27 cellular contexts compared by ENCODE assay signal in genomic region chr19:10882108-10882457, GRCh38. TPM values are rescaled to one million over a fixed set of nuclear protein-coding genes. Genes with fewer than 3 reads are reported as not detected.
A peak's percentile ranks its signal among the peaks of the same experiment; 100 is the strongest.
DNase-seq lines count a peak whose midpoint lies in the region; ATAC-seq and TF ChIP-seq lines count a peak whose summit lies in the region.
"Had no signal": no experiment of that assay in that cellular context is flagged by ENCODE, and none has a peak within 500 bp of the region (broad histone marks: within the 10 kb centered on the region; RNA-seq: fewer than 3 reads in every experiment).

No MANE protein-coding gene starts in this region.

- H3K9me3 ChIP-seq in IMR-90 (ENCODE audit: control insufficient read depth, insufficient read depth, low read length) (no peaks in the 10 kb centered on the region), mesenchymal stem cell (ENCODE audit: control insufficient read depth, low read length) (no peaks in the 10 kb centered on the region), skeletal muscle tissue (ENCODE audit: control insufficient read depth in 3 of 3, low read length in 3 of 3) (no peaks in the 10 kb centered on the region), T-helper 17 cell (ENCODE audit: control insufficient read depth, low read length, poor library complexity, severe bottlenecking) (no peaks in the 10 kb centered on the region), HAP-1 (no peaks in the 10 kb centered on the region), transverse colon (no peaks in the 10 kb centered on the region)
- H3K9me3 ChIP-seq: upper lobe of left lung had no signal

- H2AFZ ChIP-seq in IMR-90 (replicated peaks; ENCODE audit: low read length, poor library complexity) (no peak overlapping the region), mesenchymal stem cell (ENCODE audit: low read depth, low read length) (no peak overlapping the region)

- peak overlapping the region; percentile 43 to 60 for H2BK12ac ChIP-seq in mesenchymal stem cell (ENCODE audit: low read length in 2 of 2)

- H4K5ac ChIP-seq in IMR-90 (ENCODE audit: low read depth, low read length), result no peak overlapping the region

- H3K23ac ChIP-seq in IMR-90 (ENCODE audit: low read depth, low read length), result no peak overlapping the region
- peak overlapping the region in 1 of 2 experiments; percentile 57 for H3K23ac ChIP-seq in mesenchymal stem cell (ENCODE audit: low read length in 2 of 2)

- no peaks in the 10 kb centered on the region for H3K36me3 Mint-ChIP-seq in T-helper 17 cell (ENCODE audit: low read depth)
- H3K36me3 Mint-ChIP-seq: CD4-positive, alpha-beta memory T cell; natural killer cell had no signal

- H3K14ac ChIP-seq in IMR-90 (replicated peaks; ENCODE audit: low read depth, low read length), result no peak overlapping the region
- H3K14ac ChIP-seq in mesenchymal stem cell (ENCODE audit: low read length in 2 of 2), result no peak overlapping the region

- no peak overlapping the region for H3K4me3 Mint-ChIP-seq in T-helper 17 cell
- H3K4me3 Mint-ChIP-seq: activated T-helper 17 cell treated with anti-CD3 and anti-CD28 coated beads, Interleukin-2, amount 50 U/mL, for 72 hours; CD4-positive, alpha-beta memory T cell; natural killer cell had no signal

- no peak overlapping the region for H2BK120ac ChIP-seq in IMR-90 (ENCODE audit: low read depth, low read length)
- H2BK120ac ChIP-seq in mesenchymal stem cell (ENCODE audit: low read depth, low read length), result no peak overlapping the region

- peaks cover 11% of the 10 kb centered on the region for H3K4me1 Mint-ChIP-seq in T-helper 17 cell

- 57% methylated on average over 3 of the region's 9 CpGs; no CpG with 5 or more reads in 1 of the 2 experiments for WGBS in IMR-90 (ENCODE audit: extremely low coverage in 2 of 2, insufficient read length in 1 of 2), 2 experiments
- 78% methylated on average over 9 of the region's 9 CpGs for WGBS in mesenchymal stem cell
- 90% methylated on average over 9 of the region's 9 CpGs; no CpG with 5 or more reads in 1 of the 2 donors for WGBS in transverse colon (ENCODE audit: low coverage in 1 of 2), 2 donors

- H3K56ac ChIP-seq in IMR-90 (ENCODE audit: extremely low read depth, insufficient read depth, low read length), result no peak overlapping the region

- ATAC-seq in IMR-90 (ENCODE audit: low read depth), result no peak
- ATAC-seq in Right ventricle myocardium inferior, result peak; percentile 79
- no peak for ATAC-seq in T-helper 17 cell
- ATAC-seq: activated naive CD4-positive, alpha-beta T cell treated with anti-CD3 and anti-CD28 coated beads, Interleukin-2, amount 50 U/mL, for 72 hours; activated T-helper 17 cell treated with anti-CD3 and anti-CD28 coated beads, Interleukin-2, amount 50 U/mL, for 72 hours; natural killer cell had no signal

- dilution Hi-C loops in IMR-90 (cut with HindIII; ENCODE audit: low sequenced_read_pairs, unreplicated experiment), result no loop called here

- no peak overlapping the region for H3K4me2 ChIP-seq in IMR-90 (ENCODE audit: low read depth, low read length)
- H3K4me2 ChIP-seq in mesenchymal stem cell (ENCODE audit: low read length, poor library complexity, severe bottlenecking), result no peak overlapping the region

- no peak overlapping the region for H2BK20ac ChIP-seq in IMR-90 (ENCODE audit: low read depth, low read length)

- H2BK5ac ChIP-seq in IMR-90 (ENCODE audit: low read depth, low read length, poor library complexity, severe bottlenecking) (no peak overlapping the region), mesenchymal stem cell (ENCODE audit: low read depth, low read length, poor library complexity, severe bottlenecking) (no peak overlapping the region)

- H3K4me3 ChIP-seq in IMR-90 (ENCODE audit: insufficient read depth, low read depth, low read length) (no peak overlapping the region), mesenchymal stem cell (ENCODE audit: insufficient read depth in 1 of 2, low read depth in 1 of 2, low read length in 2 of 2) (no peak overlapping the region), skeletal muscle tissue (ENCODE audit: low read length in 3 of 3) (peak overlapping the region; percentile 10 to 52 (median 24)), HAP-1 (no peak overlapping the region), transverse colon (no peak overlapping the region)
- H3K4me3 ChIP-seq: upper lobe of left lung had no signal

- peaks cover 70% of the 10 kb centered on the region for H4K20me1 ChIP-seq in IMR-90 (ENCODE audit: insufficient read depth, low read length)

- no peak overlapping the region for H3K4ac ChIP-seq in IMR-90 (ENCODE audit: low read depth, low read length)
- no peak overlapping the region for H3K4ac ChIP-seq in mesenchymal stem cell (ENCODE audit: low read depth in 1 of 2, low read length in 2 of 2)

- H3K27me3 Mint-ChIP-seq in T-helper 17 cell, result no peaks in the 10 kb centered on the region
- H3K27me3 Mint-ChIP-seq: activated T-helper 17 cell treated with anti-CD3 and anti-CD28 coated beads, Interleukin-2, amount 50 U/mL, for 72 hours; CD4-positive, alpha-beta memory T cell had no signal

- TF ChIP-seq RAD21 in IMR-90 (IDR thresholded peaks at IDR 0.05; ENCODE audit: low read length), result no peak

- intact Hi-C loops in IMR-90 (cut with micrococcal nuclease) (no loop called here), Right ventricle myocardium inferior (cut with DNase I) (no loop called here), transverse colon (cut with DNase I; ENCODE audit: low total_unique reads) (no loop called here)

- H4K8ac ChIP-seq in IMR-90 (ENCODE audit: low read depth in 2 of 2, low read length in 2 of 2), result no peak overlapping the region
- H4K8ac ChIP-seq in mesenchymal stem cell (ENCODE audit: low read length), result peak overlapping the region; percentile 32

- POLR2A ChIA-PET in IMR-90 (lab: Charles Lee; ENCODE audit: unreplicated experiment), result no interaction called here

- H3K9ac ChIP-seq in IMR-90 (ENCODE audit: low read depth, low read length), result no peak overlapping the region
- H3K9ac ChIP-seq in mesenchymal stem cell (ENCODE audit: low read length), result no peak overlapping the region
- peak overlapping the region; percentile 65 to 79 (median 76) for H3K9ac ChIP-seq in skeletal muscle tissue (ENCODE audit: low read depth in 1 of 3, low read length in 3 of 3)

- peaks cover 32% of the 10 kb centered on the region for H3K9me1 ChIP-seq in IMR-90 (ENCODE audit: insufficient read depth, low read length)

- no peak overlapping the region for H3K18ac ChIP-seq in IMR-90 (ENCODE audit: low read depth, low read length)
- peak overlapping the region in 1 of 2 experiments; percentile 46 for H3K18ac ChIP-seq in mesenchymal stem cell (ENCODE audit: low read depth in 1 of 2, low read length in 2 of 2)

- peaks cover 12% of the 10 kb centered on the region for H3K4me1 ChIP-seq in IMR-90 (ENCODE audit: control insufficient read depth, insufficient read depth, low read length)
- H3K4me1 ChIP-seq in mesenchymal stem cell (ENCODE audit: control insufficient read depth, insufficient read depth, low read depth, low read length), result peaks cover 34% of the 10 kb centered on the region
- peaks cover 75 to 81% (median 77%) of the 10 kb centered on the region in 3 donors for H3K4me1 ChIP-seq in skeletal muscle tissue (ENCODE audit: control insufficient read depth in 3 of 3, insufficient read depth in 3 of 3, low read length in 3 of 3)
- peaks cover 7% of the 10 kb centered on the region for H3K4me1 ChIP-seq in HAP-1
- peaks cover 3 to 55% (median 32%) of the 10 kb centered on the region in 4 donors for H3K4me1 ChIP-seq in transverse colon

- no TSS peak for BruUV-seq in IMR-90 (replicated peaks; lab: Mats Ljungman, UMichigan)

- H3K27me3 ChIP-seq in IMR-90 (ENCODE audit: control insufficient read depth, insufficient read depth, low read length), result no peaks in the 10 kb centered on the region
- no peaks in the 10 kb centered on the region for H3K27me3 ChIP-seq in mesenchymal stem cell (ENCODE audit: control insufficient read depth in 1 of 2, insufficient read depth in 1 of 2, low read length in 2 of 2)
- H3K27me3 ChIP-seq in skeletal muscle tissue (ENCODE audit: control insufficient read depth in 3 of 3, insufficient read depth in 3 of 3, low read length in 3 of 3), result no peaks in the 10 kb centered on the region
- H3K27me3 ChIP-seq in HAP-1 (ENCODE audit: low read depth), result no peaks in the 10 kb centered on the region
- H3K27me3 ChIP-seq in transverse colon, result no peaks in the 10 kb centered on the region
- H3K27me3 ChIP-seq: upper lobe of left lung had no signal

- no peak for DNase-seq in IMR-90
- no peak for DNase-seq in Right ventricle myocardium inferior (ENCODE audit: missing footprints)
- DNase-seq in mesenchymal stem cell, result no peak
- DNase-seq in T-helper 17 cell, result no peak
- no peak for DNase-seq in HAP-1 (ENCODE audit: low spot score in 2 of 2)
- no peak for DNase-seq in transverse colon
- DNase-seq in activated T-cell treated with anti-CD3 and anti-CD28 coated beads for 4 hours, result no peak
- DNase-seq: activated CD4-positive, alpha-beta T cell treated with anti-CD3 and anti-CD28 coated beads, Interleukin-2, amount 50 U/mL, for 4 hours; activated CD4-positive, CD25-positive, alpha-beta regulatory T cell; anterior cingulate cortex; caudate nucleus; CD4-positive, alpha-beta memory T cell; dermis blood vessel endothelial cell; head of caudate nucleus; midbrain; natural killer cell; NCI-H1092; NCI-H1930; NCI-H345; OCI-M1; SHP77 treated with DMSO at 0.1 percent for 48 hours; T1000; upper lobe of left lung had no signal

- in situ Hi-C loops in IMR-90 (cut with MboI; ENCODE audit: low sequenced_read_pairs), result no loop called here
- in situ Hi-C loops in HAP-1 (cut with MboI; ENCODE audit: low sequenced_read_pairs), result no loop called here
- in situ Hi-C loops in transverse colon (cut with MboI; ENCODE audit: low pct_ligation_motif_present in 1 of 4, low pct_unique_long_range_greater_than_20kb in 1 of 4, low sequenced_read_pairs in 3 of 4), result no loop called here

- H4K91ac ChIP-seq in IMR-90 (ENCODE audit: insufficient read depth, low read depth, low read length) (no peak overlapping the region), mesenchymal stem cell (ENCODE audit: low read length) (peak overlapping the region; percentile 40)

- H3K27ac ChIP-seq in IMR-90 (ENCODE audit: insufficient read depth, low read length) (no peak overlapping the region), mesenchymal stem cell (ENCODE audit: low read length, poor library complexity, severe bottlenecking) (no peak overlapping the region), skeletal muscle tissue (ENCODE audit: low read depth, low read length) (peak overlapping the region; percentile 87), transverse colon (no peak overlapping the region)
- H3K27ac ChIP-seq: upper lobe of left lung had no signal

- H3K36me3 ChIP-seq in IMR-90 (ENCODE audit: control insufficient read depth, insufficient read depth, low read length) (no peaks in the 10 kb centered on the region), mesenchymal stem cell (ENCODE audit: control insufficient read depth in 1 of 2, insufficient read depth in 2 of 2, low read depth in 1 of 2, low read length in 2 of 2) (peaks cover 0 to 14% of the 10 kb centered on the region in 2 experiments), skeletal muscle tissue (ENCODE audit: control insufficient read depth in 3 of 3, insufficient read depth in 3 of 3, low read length in 3 of 3) (peaks cover 0 to 2% (median 0%) of the 10 kb centered on the region in 3 donors), HAP-1 (replicated peaks) (peaks cover 11% of the 10 kb centered on the region), transverse colon (no peaks in the 10 kb centered on the region)
- H3K36me3 ChIP-seq: upper lobe of left lung had no signal

- H2AK5ac ChIP-seq in IMR-90 (ENCODE audit: low read depth, low read length), result no peak overlapping the region
- H2AK5ac ChIP-seq in mesenchymal stem cell (ENCODE audit: low read length, severe bottlenecking), result no peak overlapping the region

- H2AK9ac ChIP-seq in IMR-90 (replicated peaks; ENCODE audit: low read depth, low read length, poor library complexity), result peak overlapping the region; percentile 46

- TF ChIP-seq CTCF in IMR-90 (conservative IDR thresholded peaks at IDR 0.05; ENCODE audit: low read depth, low read length) (no peak), transverse colon (IDR thresholded peaks at IDR 0.05) (no peak)

- H2BK15ac ChIP-seq in IMR-90 (ENCODE audit: low read depth, low read length) (no peak overlapping the region), mesenchymal stem cell (ENCODE audit: low read depth, poor library complexity, severe bottlenecking) (no peak overlapping the region)

- no peak overlapping the region for H3K27ac Mint-ChIP-seq in T-helper 17 cell
- H3K27ac Mint-ChIP-seq: activated naive CD4-positive, alpha-beta T cell treated with anti-CD3 and anti-CD28 coated beads, Interleukin-2, amount 50 U/mL, for 72 hours; activated T-helper 17 cell treated with anti-CD3 and anti-CD28 coated beads, Interleukin-2, amount 50 U/mL, for 72 hours; CD4-positive, alpha-beta memory T cell; natural killer cell had no signal

- peaks cover 22 to 93% of the 10 kb centered on the region in 2 experiments for H3K79me1 ChIP-seq in IMR-90 (ENCODE audit: low read depth in 1 of 2, low read length in 2 of 2)
- H3K79me1 ChIP-seq in mesenchymal stem cell (replicated peaks; ENCODE audit: low read length, poor library complexity, severe bottlenecking), result peaks cover 49% of the 10 kb centered on the region

- CTCF ChIA-PET in IMR-90 (lab: Yijun Ruan, JAX), result interaction anchor here (2.7 kb wide), 1 partner anchor 11 kb away, joined by 9 read pairs; the partner anchor contains the start of gene CARM1

- TF ChIP-seq POLR2A in IMR-90 (IDR thresholded peaks at IDR 0.05; ENCODE audit: low read depth, low read length), result no peak
- TF ChIP-seq POLR2A in transverse colon (IDR thresholded peaks at IDR 0.05), result no peak

- TF ChIP-seq EP300 in transverse colon (IDR thresholded peaks at IDR 0.05; ENCODE audit: low read depth), result no peak

RNA-seq across cellular contexts. Expression of gene CARM1, which starts 10.7 kb away (rescaled TPM):
- total RNA-seq in IMR-90 (2012; rRNA removed) (17.2 and 20.3 TPM in 2 replicates), Right ventricle myocardium inferior (39.5 TPM), skeletal muscle tissue (19.8 TPM), T-helper 17 cell (10 to 100 TPM; 22.9 to 24.3 TPM), transverse colon (10 to 100 TPM; 24.9 to 47.6 (median 35.6) TPM)
- 67.1 and 72.1 TPM in 2 replicates for polyA plus RNA-seq in IMR-90 (2012; rRNA removed)
- 48.1 and 93.2 TPM in 2 replicates for polyA plus RNA-seq in IMR-90 (2012; cell fraction: cytosol; rRNA removed)
- 66.7 and 125 TPM in 2 replicates for polyA plus RNA-seq in IMR-90 (2012; cell fraction: nucleus; rRNA removed; ENCODE audit: low replicate concordance)
- polyA plus RNA-seq in mesenchymal stem cell (2013, experiment 1 of 2), result 83.5 TPM
- 82.1 TPM for polyA plus RNA-seq in mesenchymal stem cell (2013, experiment 2 of 2)

RNA-seq across cellular contexts. Expression of gene C19orf38, which starts 33.9 kb away (rescaled TPM):
- total RNA-seq in IMR-90 (2012; rRNA removed) (0.18 and 0.28 TPM in 2 replicates), Right ventricle myocardium inferior (1.5 TPM), skeletal muscle tissue (4.2 TPM), T-helper 17 cell (1 to 10 TPM; 1.6 to 2.2 TPM), transverse colon (1 to 10 TPM in 1 of 4 donors, under 1 TPM in 2, not detected in 1; 0.79 to 1.8 (median 0.96) TPM)
- 0.16 and 0.19 TPM in 2 replicates for polyA plus RNA-seq in IMR-90 (2012; rRNA removed)
- polyA plus RNA-seq in IMR-90 (2012; cell fraction: cytosol; rRNA removed), result 0.51 and 0.58 TPM in 2 replicates
- 0.61 and 0.69 TPM in 2 replicates for polyA plus RNA-seq in IMR-90 (2012; cell fraction: nucleus; rRNA removed; ENCODE audit: low replicate concordance)
- polyA plus RNA-seq in mesenchymal stem cell (2013, experiment 1 of 2), result not detected
- not detected for polyA plus RNA-seq in mesenchymal stem cell (2013, experiment 2 of 2)
- total RNA-seq: dermis blood vessel endothelial cell, endothelial cell of umbilical vein had no signal
- polyA plus RNA-seq: endothelial cell of umbilical vein had no signal

RNA-seq across cellular contexts. Expression of gene TMED1, which starts 46.1 kb away (rescaled TPM):
- total RNA-seq in IMR-90 (2012; rRNA removed) (32.8 and 37.6 TPM in 2 replicates), Right ventricle myocardium inferior (30.3 TPM), skeletal muscle tissue (39.7 TPM), T-helper 17 cell (10 to 100 TPM in 1 of 2 donors, 1 to 10 TPM in 1; 8.7 to 10.5 TPM), transverse colon (10 to 100 TPM in 3 of 4 donors, 1 to 10 TPM in 1; 2.8 to 40.4 (median 24.4) TPM)
- polyA plus RNA-seq in IMR-90 (2012; rRNA removed), result 41.4 and 46.3 TPM in 2 replicates
- polyA plus RNA-seq in IMR-90 (2012; cell fraction: cytosol; rRNA removed), result 69.8 and 76.0 TPM in 2 replicates
- polyA plus RNA-seq in IMR-90 (2012; cell fraction: nucleus; rRNA removed; ENCODE audit: low replicate concordance), result 17.4 and 25.2 TPM in 2 replicates
- 28.5 TPM for polyA plus RNA-seq in mesenchymal stem cell (2013, experiment 1 of 2)
- polyA plus RNA-seq in mesenchymal stem cell (2013, experiment 2 of 2), result 29.7 TPM

RNA-seq across cellular contexts. Expression of gene YIPF2, which starts 46.4 kb away (rescaled TPM):
- 53.6 and 61.5 TPM in 2 replicates for total RNA-seq in IMR-90 (2012; rRNA removed)
- 78.0 and 110 TPM in 2 replicates for polyA plus RNA-seq in IMR-90 (2012; rRNA removed)
- 74.0 and 129 TPM in 2 replicates for polyA plus RNA-seq in IMR-90 (2012; cell fraction: cytosol; rRNA removed)
- polyA plus RNA-seq in IMR-90 (2012; cell fraction: nucleus; rRNA removed; ENCODE audit: low replicate concordance), result 108 and 239 TPM in 2 replicates
- 15.2 TPM for total RNA-seq in Right ventricle myocardium inferior
- 51.4 TPM for polyA plus RNA-seq in mesenchymal stem cell (2013, experiment 1 of 2)
- polyA plus RNA-seq in mesenchymal stem cell (2013, experiment 2 of 2), result 51.4 TPM
- 30.3 TPM for total RNA-seq in skeletal muscle tissue
- 10 to 100 TPM; 19.5 to 19.8 TPM for total RNA-seq in T-helper 17 cell
- total RNA-seq in transverse colon, result 100 to 1,000 TPM in 1 of 4 donors, 10 to 100 TPM in 3; 23.6 to 134 (median 58.4) TPM

RNA-seq across cellular contexts. Expression of gene TIMM29, which starts 46.5 kb away (rescaled TPM):
- 13.4 and 13.9 TPM in 2 replicates for total RNA-seq in IMR-90 (2012; rRNA removed)
- 9.3 and 10.8 TPM in 2 replicates for polyA plus RNA-seq in IMR-90 (2012; rRNA removed)
- 13.5 and 20.9 TPM in 2 replicates for polyA plus RNA-seq in IMR-90 (2012; cell fraction: cytosol; rRNA removed)
- 5.5 and 16.3 TPM in 2 replicates for polyA plus RNA-seq in IMR-90 (2012; cell fraction: nucleus; rRNA removed; ENCODE audit: low replicate concordance)
- total RNA-seq in Right ventricle myocardium inferior, result 15.3 TPM
- polyA plus RNA-seq in mesenchymal stem cell (2013, experiment 1 of 2), result 20.0 TPM
- polyA plus RNA-seq in mesenchymal stem cell (2013, experiment 2 of 2), result 22.7 TPM
- 25.6 TPM for total RNA-seq in skeletal muscle tissue
- 10 to 100 TPM; 17.1 to 21.0 TPM for total RNA-seq in T-helper 17 cell
- 10 to 100 TPM; 40.0 to 45.3 (median 43.2) TPM for total RNA-seq in transverse colon

Comparison
In these comparisons a context has a peak if more than half of its experiments do, and no peak if none do; other contexts are left out.
1. H3K4me3 ChIP-seq: peak in skeletal muscle tissue (3 of 3); none in IMR-90 (single experiment), mesenchymal stem cell (0 of 2), HAP-1 (single experiment) and transverse colon (0 of 4).
2. H3K9ac ChIP-seq: peak in skeletal muscle tissue (3 of 3); none in IMR-90 (single experiment) and mesenchymal stem cell (single experiment).